In genomic region chr1:117644696-117645311, GRCh38 we compare ENCODE assay signal across 13 cellular contexts. TPM values are rescaled to one million over a fixed set of nuclear protein-coding genes. Genes with fewer than 3 reads are reported as not detected.
DNase-seq lines count a peak whose midpoint lies in the region; ATAC-seq and TF ChIP-seq lines count a peak whose summit lies in the region.
"Had no signal": no experiment of that assay in that cellular context is flagged by ENCODE, and none has a peak within 500 bp of the region (broad histone marks: within the 10 kb centered on the region; RNA-seq: fewer than 3 reads in every experiment).

No MANE protein-coding gene starts in this region.

- no peak overlapping the region for H3K4me3 ChIP-seq in coronary artery
- H3K4me3 ChIP-seq: SK-N-MC had no signal

- POLR2A ChIA-PET in MCF 10A (lab: Yijun Ruan, JAX) = no interaction called here

- intact Hi-C loops in MCF 10A (cut with micrococcal nuclease) = no loop called here

- peaks cover 9% of the 10 kb centered on the region for H3K36me3 Mint-ChIP-seq in effector memory CD8-positive, alpha-beta T cell (ENCODE audit: insufficient read depth)
- H3K36me3 Mint-ChIP-seq in MCF 10A (ENCODE audit: insufficient read depth, unreplicated experiment) = no peaks in the 10 kb centered on the region

- peak overlapping the region; percentile 60 to 77 for H3K4me3 Mint-ChIP-seq in effector memory CD8-positive, alpha-beta T cell
- no peak overlapping the region for H3K4me3 Mint-ChIP-seq in MCF 10A (ENCODE audit: unreplicated experiment)

- H3K27me3 Mint-ChIP-seq in effector memory CD8-positive, alpha-beta T cell = no peaks in the 10 kb centered on the region
- H3K27me3 Mint-ChIP-seq in MCF 10A (ENCODE audit: insufficient read depth, unreplicated experiment) = no peaks in the 10 kb centered on the region

- peak overlapping the region; percentile 26 to 84 for H3K27ac Mint-ChIP-seq in effector memory CD8-positive, alpha-beta T cell
- H3K27ac Mint-ChIP-seq in MCF 10A (ENCODE audit: low read depth, unreplicated experiment) = no peak overlapping the region

- BruUV-seq in MCF 10A (replicated peaks; lab: Mats Ljungman, UMichigan) = no TSS peak

- no peaks in the 10 kb centered on the region for H3K9me3 Mint-ChIP-seq in effector memory CD8-positive, alpha-beta T cell
- no peaks in the 10 kb centered on the region for H3K9me3 Mint-ChIP-seq in MCF 10A (ENCODE audit: unreplicated experiment)

- CTCF ChIA-PET in MCF 10A (lab: Yijun Ruan, JAX) = no interaction called here

- no peak for TF ChIP-seq CTCF in coronary artery (IDR thresholded peaks at IDR 0.05)
- TF ChIP-seq CTCF in MCF 10A (IDR thresholded peaks at IDR 0.05; ENCODE audit: unreplicated experiment) = no peak

- DNase-seq in effector memory CD8-positive, alpha-beta T cell = peak; percentile 36 to 39 (median 38)
- DNase-seq in coronary artery (ENCODE audit: low spot score) (no peak), globus pallidus (ENCODE audit: low spot score) (no peak), midbrain (lab: John Stamatoyannopoulos, UW) (no peak), MCF 10A (ENCODE audit: unreplicated experiment) (no peak)
- DNase-seq: activated CD4-positive, alpha-beta T cell treated with anti-CD3 and anti-CD28 coated beads for 4 hours; activated naive CD4-positive, alpha-beta T cell treated with Interleukin-2 at 50 U/mL for 16 hours; AML-193; NCI-H1092 had no signal

- H3K4me1 Mint-ChIP-seq in effector memory CD8-positive, alpha-beta T cell (ENCODE audit: low read depth in 2 of 2) = peaks cover 21 to 30% of the 10 kb centered on the region in 2 donors
- H3K4me1 Mint-ChIP-seq in MCF 10A (ENCODE audit: insufficient read depth, unreplicated experiment) = no peaks in the 10 kb centered on the region

- H3K27ac ChIP-seq in coronary artery = no peak overlapping the region
- H3K27ac ChIP-seq: SK-N-MC had no signal

- ATAC-seq in GM18498 (IDR thresholded peaks at IDR 0.05; ENCODE audit: unreplicated experiment) = peak; percentile 84
- peak; percentile 86 for ATAC-seq in GM21723 (IDR thresholded peaks at IDR 0.05; ENCODE audit: unreplicated experiment)
- peak; percentile 83 for ATAC-seq in HG03432 (IDR thresholded peaks at IDR 0.05; ENCODE audit: unreplicated experiment)
- ATAC-seq in effector memory CD8-positive, alpha-beta T cell (replicated peaks) = peak; percentile 99

RNA-seq across cellular contexts. Expression of gene TENT5C, which starts 39.0 kb away (rescaled TPM):
- total RNA-seq in MCF 10A (2022) = 0.05 TPM in 1 of 2 replicates, not detected in the other

Comparison
In these comparisons a context has a peak if more than half of its experiments do, and no peak if none do; other contexts are left out.
1. DNase-seq: peak in effector memory CD8-positive, alpha-beta T cell (3 of 3); none in coronary artery (single experiment), globus pallidus (single experiment), midbrain (single experiment) and MCF 10A (single experiment).
2. Peak in every context shown above with its lines, with median percentiles within 50 percentile points of each other: ATAC-seq.